Comparison of ENCODE assay signal across 13 cellular contexts in genomic region chr16:4455951-4456350, GRCh38.
"Had no signal": no experiment of that assay in that cellular context is flagged by ENCODE, and none has a peak within 500 bp of the region (broad histone marks: within the 10 kb centered on the region; RNA-seq: fewer than 3 reads in every experiment).

No MANE protein-coding gene starts in this region.

- H3K9me3 Mint-ChIP-seq: activated T-cell treated with anti-CD3 and anti-CD28 coated beads, Interleukin-2, amount 50 U/mL, for 24 hours; nephron had no signal

- H3K27ac Mint-ChIP-seq: nephron had no signal

- ATAC-seq: esophagus mucosa, left cardiac atrium, lower lobe of right lung had no signal

- H3K4me3 ChIP-seq: dorsolateral prefrontal cortex, lower lobe of right lung, transverse colon had no signal

- H3K27me3 Mint-ChIP-seq: activated T-cell treated with anti-CD3 and anti-CD28 coated beads, Interleukin-2, amount 50 U/mL, for 24 hours had no signal

- H3K27ac ChIP-seq: lower lobe of right lung, transverse colon had no signal

- H3K27me3 ChIP-seq: dorsolateral prefrontal cortex, transverse colon had no signal

- DNase-seq: activated CD4-positive, alpha-beta T cell treated with anti-CD3 and anti-CD28 coated beads, Interleukin-2, amount 50 U/mL, for 48 hours; activated CD4-positive, CD25-positive, alpha-beta regulatory T cell treated with anti-CD3 and anti-CD28 coated beads, Interleukin-2, amount 50 U/mL, for 72 hours; activated naive CD4-positive, alpha-beta T cell treated with anti-CD3 and anti-CD28 coated beads, Interleukin-2, amount 50 U/mL, for 16 hours; activated T-cell treated with anti-CD3 and anti-CD28 coated beads, Interleukin-2, amount 50 U/mL, for 24 hours; dorsolateral prefrontal cortex; left cardiac atrium; lower lobe of right lung; occipital lobe; stimulated activated CD4-positive, alpha-beta T cell treated with anti-CD3 and anti-CD28 coated beads, Interleukin-2, amount 100 ng/mL, for 48 hours; stimulated activated naive CD4-positive, alpha-beta T cell; transverse colon had no signal

- H3K9me3 ChIP-seq: lower lobe of right lung, transverse colon had no signal

- H3K4me3 Mint-ChIP-seq: activated T-cell treated with anti-CD3 and anti-CD28 coated beads, Interleukin-2, amount 50 U/mL, for 24 hours; nephron had no signal
